Comparison of ENCODE assay signal across 14 cellular contexts in genomic region chr12:75783093-75783877, GRCh38.
DNase-seq lines count a peak whose midpoint lies in the region; ATAC-seq and TF ChIP-seq lines count a peak whose summit lies in the region.
"Had no signal": no experiment of that assay in that cellular context is flagged by ENCODE, and none has a peak within 500 bp of the region (broad histone marks: within the 10 kb centered on the region; RNA-seq: fewer than 3 reads in every experiment).

No MANE protein-coding gene starts in this region.

- H3K79me2 ChIP-seq in PC-9 (ENCODE audit: low read depth): no peaks in the 10 kb centered on the region
- H3K79me2 ChIP-seq in Karpas-422 (ENCODE audit: low read length): no peaks in the 10 kb centered on the region

- peaks cover 0 to 27% of the 10 kb centered on the region in 2 donors for H3K4me1 ChIP-seq in right atrium auricular region
- H3K4me1 ChIP-seq in lower lobe of right lung: no peaks in the 10 kb centered on the region
- H3K4me1 ChIP-seq in PC-9 (replicated peaks; ENCODE audit: insufficient read depth): peaks cover 40% of the 10 kb centered on the region
- H3K4me1 ChIP-seq in Karpas-422 (ENCODE audit: low read length): peaks cover 11% of the 10 kb centered on the region

- in situ Hi-C loops in astrocyte of the spinal cord (cut with HindIII; ENCODE audit: low sequenced_read_pairs): no loop called here

- POLR2A ChIA-PET in PC-9 (lab: Charles Lee; ENCODE audit: unreplicated experiment): no interaction called here

- no peaks in the 10 kb centered on the region for H3K36me3 ChIP-seq in right atrium auricular region
- no peaks in the 10 kb centered on the region for H3K36me3 ChIP-seq in lower lobe of right lung
- H3K36me3 ChIP-seq in PC-9 (ENCODE audit: low read depth): no peaks in the 10 kb centered on the region
- H3K36me3 ChIP-seq in Karpas-422 (ENCODE audit: insufficient read depth, low read length): no peaks in the 10 kb centered on the region

- TF ChIP-seq CTCF in right atrium auricular region (IDR thresholded peaks at IDR 0.05) (no peak), astrocyte of the spinal cord (IDR thresholded peaks at IDR 0.05; ENCODE audit: low read depth, low read length) (no peak), lower lobe of right lung (IDR thresholded peaks at IDR 0.05) (no peak), PC-9 (conservative IDR thresholded peaks at IDR 0.05) (no peak)

- no TSS peak for BruUV-seq in PC-9 (replicated peaks; lab: Mats Ljungman, UMichigan)

- ATAC-seq in Right ventricle myocardium superior (ENCODE audit: poor library complexity) (peak; percentile 43), lower lobe of right lung (peak; percentile 16 to 42), HG02938 (IDR thresholded peaks at IDR 0.05; ENCODE audit: unreplicated experiment) (no peak)
- ATAC-seq: activated naive CD4-positive, alpha-beta T cell treated with anti-CD3 and anti-CD28 coated beads, Interleukin-2, amount 50 U/mL, for 72 hours; naive thymus-derived CD8-positive, alpha-beta T cell had no signal

- H3K4me2 ChIP-seq in PC-9: no peak overlapping the region
- no peak overlapping the region for H3K4me2 ChIP-seq in Karpas-422 (ENCODE audit: low read depth, low read length, poor library complexity, severe bottlenecking)

- no peaks in the 10 kb centered on the region for H3K9me3 ChIP-seq in right atrium auricular region
- no peaks in the 10 kb centered on the region for H3K9me3 ChIP-seq in lower lobe of right lung
- H3K9me3 ChIP-seq in PC-9 (ENCODE audit: insufficient read depth, low read depth): peaks cover 13% of the 10 kb centered on the region
- H3K9me3 ChIP-seq in Karpas-422 (ENCODE audit: low read length): no peaks in the 10 kb centered on the region

- H3K4me3 ChIP-seq in right atrium auricular region: no peak overlapping the region
- no peak overlapping the region for H3K4me3 ChIP-seq in astrocyte of the spinal cord (ENCODE audit: low read depth, low read length)
- no peak overlapping the region for H3K4me3 ChIP-seq in lower lobe of right lung
- no peak overlapping the region for H3K4me3 ChIP-seq in PC-9
- H3K4me3 ChIP-seq in Karpas-422 (ENCODE audit: low read length): no peak overlapping the region

- DNase-seq in Right ventricle myocardium superior (no peak), right atrium auricular region (ENCODE audit: low spot score) (no peak), astrocyte of the spinal cord (ENCODE audit: low read depth, low spot score) (peak; percentile 59), lower lobe of right lung (no peak), PC-9 (no peak), Karpas-422 (no peak), substantia nigra (lab: John Stamatoyannopoulos, UW) (no peak)
- DNase-seq: naive thymus-derived CD8-positive, alpha-beta T cell; NCI-H1417 treated with DMSO at 0.1 percent for 48 hours; retina; stimulated activated CD4-positive, alpha-beta T cell treated with anti-CD3 and anti-CD28 coated beads, Interleukin-2, amount 100 ng/mL, for 48 hours had no signal

- no peak overlapping the region for H3K9ac ChIP-seq in Karpas-422 (ENCODE audit: low read length)

- H3K27me3 ChIP-seq in right atrium auricular region: no peaks in the 10 kb centered on the region
- H3K27me3 ChIP-seq in lower lobe of right lung (ENCODE audit: low read depth): no peaks in the 10 kb centered on the region
- H3K27me3 ChIP-seq in PC-9 (ENCODE audit: insufficient read depth, low read depth): no peaks in the 10 kb centered on the region
- 0 out of 2 replicates have a peak, but pooled peaks cover 3% of the 10 kb centered on the region for H3K27me3 ChIP-seq in Karpas-422 (ENCODE audit: low read length)

- CTCF ChIA-PET in PC-9 (lab: Charles Lee): no interaction called here

- H3K9me2 ChIP-seq in PC-9 (ENCODE audit: insufficient read depth) (no peaks in the 10 kb centered on the region), Karpas-422 (replicated peaks; ENCODE audit: insufficient read depth, low read length) (no peaks in the 10 kb centered on the region)

- no peaks in the 10 kb centered on the region for H4K20me1 ChIP-seq in PC-9 (ENCODE audit: insufficient read depth)
- H4K20me1 ChIP-seq in Karpas-422 (ENCODE audit: insufficient read depth, low read depth, low read length): no peaks in the 10 kb centered on the region

- H2AFZ ChIP-seq in PC-9 (no peak overlapping the region), Karpas-422 (ENCODE audit: low read length) (no peak overlapping the region)

- H3K27ac ChIP-seq in right atrium auricular region (no peak overlapping the region), lower lobe of right lung (no peak overlapping the region), PC-9 (no peak overlapping the region), Karpas-422 (ENCODE audit: low read length) (no peak overlapping the region), substantia nigra (ENCODE audit: low read depth, low read length, poor library complexity, severe bottlenecking) (no peak overlapping the region)
- H3K27ac ChIP-seq: RWPE1 had no signal

- intact Hi-C loops in Right ventricle myocardium superior (cut with DNase I) (no loop called here), lower lobe of right lung (cut with DNase I) (no loop called here), PC-9 (cut with micrococcal nuclease; ENCODE audit: unreplicated experiment) (loop anchor here (5.0 to 10.0 kb wide), 6 partner anchors 34 to 258 kb away; partner anchors contain the start of gene PHLDA1)

- peaks cover 33% of the 10 kb centered on the region for H3F3A ChIP-seq in PC-9 (ENCODE audit: insufficient read depth, low read depth)
